Comparison of ENCODE assay signal across 22 cellular contexts in genomic region chr4:145375416-145375815, GRCh38.
"Had no signal": no experiment of that assay in that cellular context is flagged by ENCODE, and none has a peak within 500 bp of the region (broad histone marks: within the 10 kb centered on the region; RNA-seq: fewer than 3 reads in every experiment).

No MANE protein-coding gene starts in this region.

- H3K27me3 ChIP-seq: dorsolateral prefrontal cortex, ovary, spleen, tibial nerve, upper lobe of left lung had no signal

- H3K36me3 ChIP-seq: ovary, spleen, thoracic aorta, tibial nerve, upper lobe of left lung had no signal

- H3K9me3 ChIP-seq: ovary, psoas muscle, spleen, thoracic aorta, tibial nerve, upper lobe of left lung had no signal

- FAIRE-seq: frontal cortex, urothelium cell line had no signal

- DNase-seq: dorsolateral prefrontal cortex; effector CD4-positive, alpha-beta T cell; hypothalamus; immature natural killer cell; islet precursor cell; left ventricle myocardium superior; natural killer cell; occipital lobe; psoas muscle; right cardiac atrium; spleen; stimulated activated CD4-positive, alpha-beta T cell treated with anti-CD3 and anti-CD28 coated beads, Interleukin-15, amount 100 ng/mL, for 24 hours; stimulated activated CD4-positive, alpha-beta T cell treated with anti-CD3 and anti-CD28 coated beads, Interleukin-2, amount 100 ng/mL, for 48 hours; stimulated activated naive B cell treated with anti-CD40 and anti-IgM and Interleukin-4, amounts not matched to agents 10 μg/mL and 1 μg/mL and 100 μg/mL, for 72 hours had no signal

- H3K4me3 ChIP-seq: dorsolateral prefrontal cortex, lung, ovary, psoas muscle, skin epidermis, spleen, thoracic aorta, tibial nerve, upper lobe of left lung had no signal

- H3K27ac ChIP-seq: dorsolateral prefrontal cortex, ovary, psoas muscle, skin epidermis, spleen, thoracic aorta, tibial nerve, upper lobe of left lung had no signal

- H3K4me1 ChIP-seq: psoas muscle, spleen, tibial nerve, upper lobe of left lung had no signal
